Comparison of ENCODE assay signal across 8 cellular contexts in genomic region chr12:6928703-6929407, GRCh38. TPM values are rescaled to one million over a fixed set of nuclear protein-coding genes. Genes with fewer than 3 reads are reported as not detected.
DNase-seq lines count a peak whose midpoint lies in the region; ATAC-seq lines count a peak whose summit lies in the region.

No MANE protein-coding gene starts in this region.

- peak overlapping the region; percentile 93 for H3K4me3 Mint-ChIP-seq in activated T-helper 1 cell treated with anti-CD3 and anti-CD28 coated beads, Interleukin-12 subunit alpha, Interleukin-12 subunit beta, Interleukin-2, Interleukin-4 antibody, amounts not matched to agents 30 ng/mL and 10 ng/mL and 1 ng/mL, durations not matched to agents 14 hours and 24 hours and 36 hours
- H3K4me3 Mint-ChIP-seq in stimulated activated naive B cell treated with anti-CD40 and anti-IgM and Interleukin-4, amounts not matched to agents 10 μg/mL and 1 μg/mL and 100 μg/mL, for 72 hours: peak overlapping the region; percentile 86 to 87

- H3K4me1 Mint-ChIP-seq in activated T-helper 1 cell treated with anti-CD3 and anti-CD28 coated beads, Interleukin-12 subunit alpha, Interleukin-12 subunit beta, Interleukin-2, Interleukin-4 antibody, amounts not matched to agents 30 ng/mL and 10 ng/mL and 1 ng/mL, durations not matched to agents 14 hours and 24 hours and 36 hours (ENCODE audit: low read depth): peaks cover 64% of the 10 kb centered on the region
- H3K4me1 Mint-ChIP-seq in stimulated activated naive B cell treated with anti-CD40 and anti-IgM and Interleukin-4, amounts not matched to agents 10 μg/mL and 1 μg/mL and 100 μg/mL, for 72 hours: peaks cover 46 to 76% of the 10 kb centered on the region in 2 donors

- H3K4me3 ChIP-seq in iPS-11a (ENCODE audit: low read depth, low read length): peak overlapping the region; percentile 90

- no peak for ATAC-seq in stimulated activated naive B cell treated with anti-CD40 and anti-IgM and Interleukin-4, amounts not matched to agents 10 μg/mL and 1 μg/mL and 100 μg/mL, for 72 hours (replicated peaks)
- no peak for ATAC-seq in HG03571 (IDR thresholded peaks at IDR 0.05; ENCODE audit: unreplicated experiment)

- H3K27ac Mint-ChIP-seq in activated T-helper 1 cell treated with anti-CD3 and anti-CD28 coated beads, Interleukin-12 subunit alpha, Interleukin-12 subunit beta, Interleukin-2, Interleukin-4 antibody, amounts not matched to agents 30 ng/mL and 10 ng/mL and 1 ng/mL, durations not matched to agents 14 hours and 24 hours and 36 hours: peak overlapping the region; percentile 84
- H3K27ac Mint-ChIP-seq in stimulated activated naive B cell treated with anti-CD40 and anti-IgM and Interleukin-4, amounts not matched to agents 10 μg/mL and 1 μg/mL and 100 μg/mL, for 72 hours: peak overlapping the region; percentile 94

- intact Hi-C loops in activated T-helper 1 cell treated with anti-CD3 and anti-CD28 coated beads, Interleukin-12 subunit alpha, Interleukin-12 subunit beta, Interleukin-2, Interleukin-4 antibody, amounts not matched to agents 30 ng/mL and 10 ng/mL and 1 ng/mL, durations not matched to agents 14 hours and 24 hours and 36 hours (cut with micrococcal nuclease): no loop called here

- no peaks in the 10 kb centered on the region for H3K9me3 Mint-ChIP-seq in activated T-helper 1 cell treated with anti-CD3 and anti-CD28 coated beads, Interleukin-12 subunit alpha, Interleukin-12 subunit beta, Interleukin-2, Interleukin-4 antibody, amounts not matched to agents 30 ng/mL and 10 ng/mL and 1 ng/mL, durations not matched to agents 14 hours and 24 hours and 36 hours
- H3K9me3 Mint-ChIP-seq in stimulated activated naive B cell treated with anti-CD40 and anti-IgM and Interleukin-4, amounts not matched to agents 10 μg/mL and 1 μg/mL and 100 μg/mL, for 72 hours: no peaks in the 10 kb centered on the region

- DNase-seq in DMS53 (lab: John Stamatoyannopoulos, UW): peak; percentile 51
- no peak for DNase-seq in DMS53 treated with DMSO at 0.1 percent for 48 hours (lab: John Stamatoyannopoulos, UW; ENCODE audit: unreplicated experiment)
- DNase-seq in activated T-helper 1 cell treated with anti-CD3 and anti-CD28 coated beads, Interleukin-12 subunit alpha, Interleukin-12 subunit beta, Interleukin-2, Interleukin-4 antibody, amounts not matched to agents 30 ng/mL and 10 ng/mL and 1 ng/mL, durations not matched to agents 14 hours and 24 hours and 36 hours (ENCODE audit: low spot score): no peak
- no peak for DNase-seq in stimulated activated naive B cell treated with anti-CD40 and anti-IgM and Interleukin-4, amounts not matched to agents 10 μg/mL and 1 μg/mL and 100 μg/mL, for 72 hours
- DNase-seq in AG20443 (ENCODE audit: low spot score): no peak
- DNase-seq in kidney tubule cell (ENCODE audit: low spot score): no peak

- peaks cover 14% of the 10 kb centered on the region for H3K36me3 Mint-ChIP-seq in activated T-helper 1 cell treated with anti-CD3 and anti-CD28 coated beads, Interleukin-12 subunit alpha, Interleukin-12 subunit beta, Interleukin-2, Interleukin-4 antibody, amounts not matched to agents 30 ng/mL and 10 ng/mL and 1 ng/mL, durations not matched to agents 14 hours and 24 hours and 36 hours (ENCODE audit: low read depth)
- H3K36me3 Mint-ChIP-seq in stimulated activated naive B cell treated with anti-CD40 and anti-IgM and Interleukin-4, amounts not matched to agents 10 μg/mL and 1 μg/mL and 100 μg/mL, for 72 hours: peaks cover 3 to 13% of the 10 kb centered on the region in 2 donors

- H3K27me3 Mint-ChIP-seq in activated T-helper 1 cell treated with anti-CD3 and anti-CD28 coated beads, Interleukin-12 subunit alpha, Interleukin-12 subunit beta, Interleukin-2, Interleukin-4 antibody, amounts not matched to agents 30 ng/mL and 10 ng/mL and 1 ng/mL, durations not matched to agents 14 hours and 24 hours and 36 hours (ENCODE audit: insufficient read depth): peaks cover 3% of the 10 kb centered on the region
- H3K27me3 Mint-ChIP-seq in stimulated activated naive B cell treated with anti-CD40 and anti-IgM and Interleukin-4, amounts not matched to agents 10 μg/mL and 1 μg/mL and 100 μg/mL, for 72 hours: no peaks in the 10 kb centered on the region

RNA-seq across cellular contexts. Expression of gene ATN1, which starts 1.1 kb away (rescaled TPM):
- total RNA-seq in activated T-helper 1 cell treated with anti-CD3 and anti-CD28 coated beads, Interleukin-12 subunit alpha, Interleukin-12 subunit beta, Interleukin-2, Interleukin-4 antibody, amounts not matched to agents 30 ng/mL and 10 ng/mL and 1 ng/mL, durations not matched to agents 14 hours and 24 hours and 36 hours: 70.8 and 71.2 TPM in 2 replicates

RNA-seq across cellular contexts. Expression of gene ENO2, which starts 14.5 kb away (rescaled TPM):
- 147 and 156 TPM in 2 replicates for total RNA-seq in activated T-helper 1 cell treated with anti-CD3 and anti-CD28 coated beads, Interleukin-12 subunit alpha, Interleukin-12 subunit beta, Interleukin-2, Interleukin-4 antibody, amounts not matched to agents 30 ng/mL and 10 ng/mL and 1 ng/mL, durations not matched to agents 14 hours and 24 hours and 36 hours

RNA-seq across cellular contexts. Expression of gene RNU7-1, which starts 14.8 kb away (rescaled TPM):
- total RNA-seq in activated T-helper 1 cell treated with anti-CD3 and anti-CD28 coated beads, Interleukin-12 subunit alpha, Interleukin-12 subunit beta, Interleukin-2, Interleukin-4 antibody, amounts not matched to agents 30 ng/mL and 10 ng/mL and 1 ng/mL, durations not matched to agents 14 hours and 24 hours and 36 hours: not detected in 2 replicates

RNA-seq across cellular contexts. Expression of gene C12orf57, which starts 15.0 kb away (rescaled TPM):
- 190 and 197 TPM in 2 replicates for total RNA-seq in activated T-helper 1 cell treated with anti-CD3 and anti-CD28 coated beads, Interleukin-12 subunit alpha, Interleukin-12 subunit beta, Interleukin-2, Interleukin-4 antibody, amounts not matched to agents 30 ng/mL and 10 ng/mL and 1 ng/mL, durations not matched to agents 14 hours and 24 hours and 36 hours

RNA-seq across cellular contexts. Expression of gene PTPN6, which starts 22.3 kb away (rescaled TPM):
- total RNA-seq in activated T-helper 1 cell treated with anti-CD3 and anti-CD28 coated beads, Interleukin-12 subunit alpha, Interleukin-12 subunit beta, Interleukin-2, Interleukin-4 antibody, amounts not matched to agents 30 ng/mL and 10 ng/mL and 1 ng/mL, durations not matched to agents 14 hours and 24 hours and 36 hours: 332 and 341 TPM in 2 replicates
